Comparison of ENCODE assay signal across 8 cellular contexts in the genomic region with DNA sequence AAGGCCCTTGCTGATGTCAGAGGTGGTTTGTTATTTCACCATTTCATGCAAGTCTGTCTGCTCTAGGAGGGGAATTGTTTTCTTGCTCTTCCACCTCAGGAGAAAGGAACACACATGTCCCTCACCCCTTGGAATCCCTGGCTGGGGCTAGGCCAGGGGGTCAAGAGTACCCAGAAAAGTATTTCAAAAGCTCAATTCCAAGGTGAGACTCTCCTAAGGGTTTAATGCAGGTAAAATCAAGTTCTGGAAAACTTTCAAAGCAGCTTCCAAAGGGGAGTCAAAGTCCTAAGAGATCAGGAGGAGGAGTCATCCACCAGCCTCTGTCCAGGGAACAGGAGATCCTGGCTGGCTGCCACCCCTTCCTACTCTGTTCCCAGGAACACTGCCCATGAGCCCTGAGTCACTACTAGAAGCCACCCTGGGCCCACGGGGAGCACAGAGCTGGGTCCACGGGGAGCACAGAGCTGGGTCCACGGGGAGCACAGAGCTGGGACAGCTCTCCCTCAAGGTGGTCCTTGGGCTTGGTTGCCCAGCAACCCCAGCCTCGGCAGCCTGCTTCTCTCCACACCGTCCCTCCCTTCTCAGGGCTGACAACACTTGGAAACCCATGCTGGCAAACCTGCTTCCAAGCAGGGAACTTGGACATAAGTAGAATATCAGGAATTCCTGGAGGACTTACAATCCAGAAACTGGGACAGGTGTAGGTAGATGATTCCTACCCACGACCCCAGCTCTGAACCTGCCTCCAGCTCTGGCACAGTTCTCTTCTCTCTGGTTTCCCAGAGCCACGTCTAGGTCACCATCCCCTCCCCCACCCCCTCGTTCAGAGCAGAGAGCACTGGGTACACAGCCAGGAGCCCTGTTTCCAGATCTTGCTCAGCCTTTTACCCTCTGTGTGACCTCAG. TPM values are rescaled to one million over a fixed set of nuclear protein-coding genes. Genes with fewer than 3 reads are reported as not detected.
A peak's percentile ranks its signal among the peaks of the same experiment; 100 is the strongest.
DNase-seq lines count a peak whose midpoint lies in the region; ATAC-seq, FAIRE-seq and TF ChIP-seq lines count a peak whose summit lies in the region.

No MANE protein-coding gene starts in this region.

- H3K27ac Mint-ChIP-seq in stimulated activated naive B cell treated with anti-CD40 and anti-IgM and Interleukin-4, amounts not matched to agents 10 μg/mL and 1 μg/mL and 100 μg/mL, for 72 hours: no peak overlapping the region

- FAIRE-seq in small intestine (lab: Jason Lieb, UNC): no peak

- H3K27me3 Mint-ChIP-seq in stimulated activated naive B cell treated with anti-CD40 and anti-IgM and Interleukin-4, amounts not matched to agents 10 μg/mL and 1 μg/mL and 100 μg/mL, for 72 hours: no peaks in the 10 kb centered on the region

- 18 to 38% (median 28%) methylated on average over 8 of the region's 8 CpGs for WGBS in small intestine, 3 donors

- no peaks in the 10 kb centered on the region for H3K9me3 ChIP-seq in left ventricle myocardium inferior (replicated peaks)
- no peaks in the 10 kb centered on the region for H3K9me3 ChIP-seq in small intestine (ENCODE audit: control insufficient read depth, low read depth)

- H3K9me3 Mint-ChIP-seq in stimulated activated naive B cell treated with anti-CD40 and anti-IgM and Interleukin-4, amounts not matched to agents 10 μg/mL and 1 μg/mL and 100 μg/mL, for 72 hours: no peaks in the 10 kb centered on the region

- no peaks in the 10 kb centered on the region for H3K36me3 Mint-ChIP-seq in stimulated activated naive B cell treated with anti-CD40 and anti-IgM and Interleukin-4, amounts not matched to agents 10 μg/mL and 1 μg/mL and 100 μg/mL, for 72 hours

- H3K27me3 ChIP-seq in left ventricle myocardium inferior (ENCODE audit: low read depth) (no peaks in the 10 kb centered on the region), small intestine (ENCODE audit: control insufficient read depth in 2 of 2, insufficient read depth in 2 of 2, low read length in 2 of 2) (no peaks in the 10 kb centered on the region)

- peaks cover 3 to 6% of the 10 kb centered on the region in 2 donors for H3K4me1 Mint-ChIP-seq in stimulated activated naive B cell treated with anti-CD40 and anti-IgM and Interleukin-4, amounts not matched to agents 10 μg/mL and 1 μg/mL and 100 μg/mL, for 72 hours

- H3K4me3 Mint-ChIP-seq in stimulated activated naive B cell treated with anti-CD40 and anti-IgM and Interleukin-4, amounts not matched to agents 10 μg/mL and 1 μg/mL and 100 μg/mL, for 72 hours: no peak overlapping the region

- peak overlapping the region; percentile 48 for H3K27ac ChIP-seq in left ventricle myocardium inferior (replicated peaks)
- peak overlapping the region; percentile 86 to 88 for H3K27ac ChIP-seq in small intestine (ENCODE audit: low read depth in 1 of 2, low read length in 1 of 2)

- no peaks in the 10 kb centered on the region for H3K36me3 ChIP-seq in left ventricle myocardium inferior
- no peaks in the 10 kb centered on the region for H3K36me3 ChIP-seq in small intestine (ENCODE audit: control insufficient read depth in 2 of 2, insufficient read depth in 2 of 2, low read length in 2 of 2)

- ATAC-seq in stimulated activated naive B cell treated with anti-CD40 and anti-IgM and Interleukin-4, amounts not matched to agents 10 μg/mL and 1 μg/mL and 100 μg/mL, for 72 hours (replicated peaks): no peak
- ATAC-seq in GM18519 (IDR thresholded peaks at IDR 0.05; ENCODE audit: low FRiP score, unreplicated experiment): no peak

- H3K4me3 ChIP-seq in left ventricle myocardium inferior (no peak overlapping the region), small intestine (ENCODE audit: low read depth in 1 of 2, low read length in 2 of 2) (no peak overlapping the region)

- intact Hi-C loops in left ventricle myocardium inferior (cut with micrococcal nuclease): no loop called here

- H3K4me1 ChIP-seq in left ventricle myocardium inferior: peaks cover 15% of the 10 kb centered on the region
- peaks cover 2% of the 10 kb centered on the region in 2 donors for H3K4me1 ChIP-seq in small intestine (ENCODE audit: control insufficient read depth in 2 of 2, insufficient read depth in 1 of 2, low read depth in 1 of 2, low read length in 1 of 2)

- TF ChIP-seq CTCF in left ventricle myocardium inferior (IDR thresholded peaks at IDR 0.05; ENCODE audit: borderline replicate concordance): no peak

- peak; percentile 77 for DNase-seq in H4 (ENCODE audit: low spot score)
- DNase-seq in amniotic epithelial cell (ENCODE audit: low read depth): peak; percentile 90
- peak; percentile 86 for DNase-seq in left ventricle myocardium inferior
- peak; percentile 98 for DNase-seq in small intestine
- DNase-seq in NCI-H2171 (lab: John Stamatoyannopoulos, UW): no peak
- no peak for DNase-seq in pons (ENCODE audit: low spot score)
- no peak for DNase-seq in stimulated activated naive B cell treated with anti-CD40 and anti-IgM and Interleukin-4, amounts not matched to agents 10 μg/mL and 1 μg/mL and 100 μg/mL, for 72 hours

RNA-seq across cellular contexts. Expression of a gene that starts 35.3 kb away (rescaled TPM):
- 119 and 142 TPM in 2 replicates for total RNA-seq in H4 (2014; rRNA removed; shearing (Covaris generic))
- 67.2 TPM for total RNA-seq in left ventricle myocardium inferior
- polyA plus RNA-seq in small intestine: 100 to 1,000 TPM in 2 of 3 donors, 10 to 100 TPM in 1; 96.8 to 464 (median 327) TPM

RNA-seq across cellular contexts. Expression of a gene that starts 49.0 kb away (rescaled TPM):
- 409 and 635 TPM in 2 replicates for total RNA-seq in H4 (2014; rRNA removed; shearing (Covaris generic))
- 119 TPM for total RNA-seq in left ventricle myocardium inferior
- 100 to 1,000 TPM; 115 to 311 (median 126) TPM for polyA plus RNA-seq in small intestine

RNA-seq across cellular contexts. Expression of a gene that starts 54.5 kb away (rescaled TPM):
- not detected in 2 replicates for total RNA-seq in H4 (2014; rRNA removed; shearing (Covaris generic))
- total RNA-seq in left ventricle myocardium inferior: 0.05 TPM
- polyA plus RNA-seq in small intestine: under 1 TPM in 2 of 3 donors, not detected in 1; 0.18 to 0.22 TPM

Comparison
In these comparisons a context has a peak if more than half of its experiments do, and no peak if none do; other contexts are left out.
1. DNase-seq: peak in H4 (single experiment), amniotic epithelial cell (single experiment), left ventricle myocardium inferior (single experiment) and small intestine (single experiment); none in NCI-H2171 (single experiment), pons (single experiment) and stimulated activated naive B cell treated with anti-CD40 and anti-IgM and Interleukin-4, amounts not matched to agents 10 μg/mL and 1 μg/mL and 100 μg/mL, for 72 hours (single experiment).